Comparison of ENCODE assay signal across 20 cellular contexts in genomic region chr17:32541640-32542039, GRCh38.
"Had no signal": no experiment of that assay in that cellular context is flagged by ENCODE, and none has a peak within 500 bp of the region (broad histone marks: within the 10 kb centered on the region; RNA-seq: fewer than 3 reads in every experiment).

No MANE protein-coding gene starts in this region.

- H3K27ac Mint-ChIP-seq: activated CD4-positive, alpha-beta memory T cell treated with anti-CD3 and anti-CD28 coated beads for 36 hours; activated CD4-positive, alpha-beta T cell treated with anti-CD3 and anti-CD28 coated beads, Interleukin-2, amount 10 ng/mL, durations not matched to agents 7 days and 5 days; activated naive CD4-positive, alpha-beta T cell treated with anti-CD3 and anti-CD28 coated beads for 36 hours; activated naive CD8-positive, alpha-beta T cell; activated T-helper 17 cell treated with anti-CD3 and anti-CD28 coated beads, Interleukin-2, amount 50 U/mL, for 72 hours; IgD-negative memory B cell; T-helper 1 cell treated with Interleukin-12 subunit alpha and Interleukin-12 subunit beta and Interleukin-4 antibody, amounts not matched to agents 30 μg/mL and 1 μg/mL, for 36 hours had no signal

- H3K4me1 Mint-ChIP-seq: activated CD4-positive, alpha-beta T cell treated with anti-CD3 and anti-CD28 coated beads, Interleukin-2, amount 10 ng/mL, durations not matched to agents 7 days and 5 days had no signal

- H3K9me3 Mint-ChIP-seq: activated CD4-positive, alpha-beta memory T cell treated with anti-CD3 and anti-CD28 coated beads for 36 hours; activated CD4-positive, alpha-beta T cell treated with anti-CD3 and anti-CD28 coated beads, Interleukin-2, amount 10 ng/mL, durations not matched to agents 7 days and 5 days; activated naive CD4-positive, alpha-beta T cell treated with anti-CD3 and anti-CD28 coated beads for 36 hours; activated T-cell treated with anti-CD3 and anti-CD28 coated beads, Interleukin-2, amount 50 U/mL, for 4 hours; activated T-helper 17 cell treated with anti-CD3 and anti-CD28 coated beads, Interleukin-2, amount 50 U/mL, for 72 hours; IgD-negative memory B cell had no signal

- H3K36me3 Mint-ChIP-seq: activated CD4-positive, alpha-beta memory T cell treated with anti-CD3 and anti-CD28 coated beads for 36 hours; activated naive CD8-positive, alpha-beta T cell had no signal

- H3K4me3 Mint-ChIP-seq: activated CD4-positive, alpha-beta memory T cell treated with anti-CD3 and anti-CD28 coated beads for 36 hours; activated CD4-positive, alpha-beta T cell treated with anti-CD3 and anti-CD28 coated beads, Interleukin-2, amount 10 ng/mL, durations not matched to agents 7 days and 5 days; activated naive CD4-positive, alpha-beta T cell treated with anti-CD3 and anti-CD28 coated beads for 36 hours; activated naive CD8-positive, alpha-beta T cell; activated T-cell treated with anti-CD3 and anti-CD28 coated beads, Interleukin-2, amount 50 U/mL, for 4 hours; activated T-helper 17 cell treated with anti-CD3 and anti-CD28 coated beads, Interleukin-2, amount 50 U/mL, for 72 hours; IgD-negative memory B cell; T-helper 1 cell treated with Interleukin-12 subunit alpha and Interleukin-12 subunit beta and Interleukin-4 antibody, amounts not matched to agents 30 μg/mL and 1 μg/mL, for 36 hours had no signal

- H3K27me3 Mint-ChIP-seq: activated CD4-positive, alpha-beta memory T cell treated with anti-CD3 and anti-CD28 coated beads for 36 hours; activated naive CD8-positive, alpha-beta T cell; activated T-helper 17 cell treated with anti-CD3 and anti-CD28 coated beads, Interleukin-2, amount 50 U/mL, for 72 hours; IgD-negative memory B cell had no signal

- ATAC-seq: activated T-cell treated with anti-CD3 and anti-CD28 coated beads, Interleukin-2, amount 50 U/mL, for 4 hours; activated T-helper 17 cell treated with anti-CD3 and anti-CD28 coated beads, Interleukin-2, amount 50 U/mL, for 72 hours; PC-3 had no signal

- DNase-seq: activated CD4-positive, alpha-beta memory T cell treated with anti-CD3 and anti-CD28 coated beads for 36 hours; activated CD4-positive, alpha-beta T cell treated with anti-CD3 and anti-CD28 coated beads, Interleukin-2, amount 10 ng/mL, durations not matched to agents 7 days and 5 days; activated CD4-positive, CD25-positive, alpha-beta regulatory T cell; activated CD8-positive, alpha-beta memory T cell treated with anti-CD3 and anti-CD28 coated beads for 24 hours; activated gamma-delta T cell; activated naive CD4-positive, alpha-beta T cell treated with anti-CD3 and anti-CD28 coated beads for 36 hours; activated T-cell treated with anti-CD3 and anti-CD28 coated beads, Interleukin-2, amount 50 U/mL, for 4 hours; anterior cingulate cortex; central memory CD4-positive, alpha-beta T cell; NCI-H1092; NCI-H1417; NCI-H2029; NCI-H510A treated with DMSO at 0.1 percent for 48 hours; PC-3; SHP77 treated with DMSO at 0.1 percent for 48 hours; T-helper 9 cell had no signal
